Comparison of ENCODE assay signal across 8 cellular contexts in the genomic region with DNA sequence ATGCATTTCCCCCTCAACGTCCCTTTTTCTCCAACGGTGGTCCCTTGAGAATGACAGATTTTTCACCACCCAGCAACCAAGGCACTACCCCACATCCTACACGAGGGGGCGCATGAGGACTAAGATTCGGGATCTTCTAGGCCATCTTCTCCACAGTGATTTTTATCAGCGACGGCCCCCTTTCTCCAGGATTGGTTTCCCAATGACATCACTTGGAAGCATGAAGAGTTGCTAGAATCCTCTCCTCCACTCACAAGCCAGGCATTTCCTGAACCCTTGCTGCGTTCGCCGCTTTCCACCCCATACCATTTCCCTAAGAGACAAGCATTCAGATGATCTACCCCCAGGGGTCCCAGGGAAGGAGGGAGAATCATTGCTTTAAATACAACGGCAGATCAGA.
DNase-seq lines count a peak whose midpoint lies in the region; ATAC-seq and TF ChIP-seq lines count a peak whose summit lies in the region.

No MANE protein-coding gene starts in this region.

- H3K4me3 ChIP-seq in Loucy (ENCODE audit: low read length, poor library complexity, severe bottlenecking) (no peak overlapping the region), adipocyte (ENCODE audit: low read length) (peak overlapping the region; percentile 69), right cardiac atrium (ENCODE audit: low read length) (no peak overlapping the region), retinal pigment epithelial cell (ENCODE audit: low read length) (no peak overlapping the region)

- H2AFZ ChIP-seq in Loucy (ENCODE audit: low read length), result no peak overlapping the region

- no peaks in the 10 kb centered on the region for H3K36me3 ChIP-seq in Loucy (ENCODE audit: insufficient read depth, low read length)
- H3K36me3 ChIP-seq in adipocyte (ENCODE audit: control insufficient read depth, insufficient read depth, low read length, severe bottlenecking), result no peaks in the 10 kb centered on the region

- no peaks in the 10 kb centered on the region for H3K79me2 ChIP-seq in Loucy (ENCODE audit: insufficient read depth, low read length)

- 17% methylated on average over 11 of the region's 11 CpGs for WGBS in right cardiac atrium

- peak; percentile 99 for TF ChIP-seq CTCF in Loucy (conservative IDR thresholded peaks at IDR 0.05; ENCODE audit: low read length)
- peak; percentile 92 for TF ChIP-seq CTCF in retinal pigment epithelial cell (conservative IDR thresholded peaks at IDR 0.05; ENCODE audit: low read depth, low read length)

- DNase-seq in D341Med (ENCODE audit: low spot score), result peak; percentile 74
- DNase-seq in T follicular helper cell (ENCODE audit: low read depth), result peak; percentile 57
- DNase-seq in adipocyte (ENCODE audit: low read depth), result peak; percentile 93
- DNase-seq in right cardiac atrium, result peak; percentile 61 to 70 (median 61)
- DNase-seq in retinal pigment epithelial cell (ENCODE audit: low read depth), result peak; percentile 21

- ATAC-seq in GM21515 (IDR thresholded peaks at IDR 0.05; ENCODE audit: unreplicated experiment) (peak; percentile 78), right cardiac atrium (peak; percentile 69 to 85), HG03571 (IDR thresholded peaks at IDR 0.05; ENCODE audit: unreplicated experiment) (no peak)

- no peak overlapping the region for H3K27ac ChIP-seq in right cardiac atrium (ENCODE audit: low read length)

- intact Hi-C loops in right cardiac atrium (cut with DNase I), result loop anchor here (2.0 to 10.0 kb wide), 7 partner anchors 252 to 734 kb away; a partner anchor contains a TSS

- H3K4me1 ChIP-seq in Loucy (ENCODE audit: insufficient read depth, low read length, poor library complexity, severe bottlenecking) (peaks cover 14% of the 10 kb centered on the region), adipocyte (ENCODE audit: control insufficient read depth, insufficient read depth, low read length) (peaks cover 15% of the 10 kb centered on the region), right cardiac atrium (ENCODE audit: control insufficient read depth, insufficient read depth, low read length) (no peaks in the 10 kb centered on the region)

- H3K9me2 ChIP-seq in Loucy (replicated peaks; ENCODE audit: low read depth, low read length), result no peaks in the 10 kb centered on the region

- no peaks in the 10 kb centered on the region for H3F3A ChIP-seq in Loucy (ENCODE audit: low read depth)

- H3K9me3 ChIP-seq in Loucy (ENCODE audit: insufficient read depth, low read depth, low read length) (no peaks in the 10 kb centered on the region), adipocyte (ENCODE audit: control insufficient read depth, low read length) (no peaks in the 10 kb centered on the region), right cardiac atrium (ENCODE audit: control insufficient read depth, low read length) (no peaks in the 10 kb centered on the region)

- no peaks in the 10 kb centered on the region for H4K20me1 ChIP-seq in Loucy (ENCODE audit: insufficient read depth, low read length, poor library complexity, severe bottlenecking)

- no peaks in the 10 kb centered on the region for H3K27me3 ChIP-seq in Loucy (ENCODE audit: insufficient read depth, low read length, poor library complexity, severe bottlenecking)
- no peaks in the 10 kb centered on the region for H3K27me3 ChIP-seq in adipocyte (replicated peaks; ENCODE audit: control insufficient read depth, insufficient read depth, low read length)
- H3K27me3 ChIP-seq in right cardiac atrium (ENCODE audit: control insufficient read depth, insufficient read depth), result no peaks in the 10 kb centered on the region

- H3K9ac ChIP-seq in Loucy (ENCODE audit: low read depth, low read length, poor library complexity, severe bottlenecking) (no peak overlapping the region), adipocyte (ENCODE audit: low read length) (peak overlapping the region; percentile 39)

- no peak overlapping the region for H3K4me2 ChIP-seq in Loucy (ENCODE audit: low read depth, low read length, poor library complexity, severe bottlenecking)

Comparison
In these comparisons a context has a peak if more than half of its experiments do, and no peak if none do; other contexts are left out.
1. DNase-seq: peak in every context shown above with its lines; median percentile 93 in adipocyte; 74 in D341Med; 61 in right cardiac atrium; 57 in T follicular helper cell; 21 in retinal pigment epithelial cell.